In genomic region chr5:158174918-158175663, GRCh38 we compare ENCODE assay signal across 8 cellular contexts.
DNase-seq lines count a peak whose midpoint lies in the region; TF ChIP-seq lines count a peak whose summit lies in the region.

No MANE protein-coding gene starts in this region.

- no peak overlapping the region for H3K4me3 ChIP-seq in endodermal cell (ENCODE audit: low read length)
- H3K4me3 ChIP-seq in mesenchymal stem cell (ENCODE audit: insufficient read depth in 1 of 2, low read depth in 1 of 2, low read length in 2 of 2): no peak overlapping the region

- H3K79me1 ChIP-seq in mesenchymal stem cell (replicated peaks; ENCODE audit: low read length, poor library complexity, severe bottlenecking): no peaks in the 10 kb centered on the region

- no peaks in the 10 kb centered on the region for H3K27me3 ChIP-seq in endodermal cell (ENCODE audit: control insufficient read depth, insufficient read depth, low read length, poor library complexity, severe bottlenecking)
- peaks cover 0 to 20% of the 10 kb centered on the region in 2 experiments for H3K27me3 ChIP-seq in mesenchymal stem cell (ENCODE audit: control insufficient read depth in 1 of 2, insufficient read depth in 1 of 2, low read length in 2 of 2)

- BruUV-seq in Calu3 (replicated peaks; lab: Mats Ljungman, UMichigan): no TSS peak

- H3K27ac Mint-ChIP-seq in Calu3 (ENCODE audit: unreplicated experiment): no peak overlapping the region
- no peak overlapping the region for H3K27ac Mint-ChIP-seq in activated CD4-positive, alpha-beta memory T cell treated with anti-CD3 and anti-CD28 coated beads for 36 hours
- no peak overlapping the region for H3K27ac Mint-ChIP-seq in endodermal cell

- no peak overlapping the region for H2AK5ac ChIP-seq in mesenchymal stem cell (ENCODE audit: low read length, severe bottlenecking)

- CTCF ChIA-PET in Calu3 (lab: Charles Lee): interaction anchor here (0.7 to 1.6 kb wide), 6 partner anchors 13 to 1047 kb away, joined by 3 to 22 read pairs (median 6); no protein-coding TSS in a partner anchor
- CTCF ChIA-PET in activated CD4-positive, alpha-beta memory T cell treated with anti-CD3 and anti-CD28 coated beads for 36 hours (lab: Charles Lee): interaction anchor here (0.6 to 2.9 kb wide), 17 partner anchors 13 to 1142 kb away, joined by 3 to 42 read pairs (median 3); no protein-coding TSS in a partner anchor

- TF ChIP-seq CTCF in Calu3 (IDR thresholded peaks at IDR 0.05; ENCODE audit: unreplicated experiment) (peak; percentile 68), endodermal cell (conservative IDR thresholded peaks at IDR 0.05) (peak; percentile 90)

- no peak overlapping the region for H2BK5ac ChIP-seq in mesenchymal stem cell (ENCODE audit: low read depth, low read length, poor library complexity, severe bottlenecking)

- WGBS in endodermal cell (ENCODE audit: insufficient coverage in 1 of 2, insufficient read length in 1 of 2), 2 experiments: 36 to 42% methylated on average over 6 to 7 of the region's 7 CpGs
- whole genome bisulfite sequencing in mesenchymal stem cell: 36% methylated on average over 7 of the region's 7 CpGs

- H3K23ac ChIP-seq in mesenchymal stem cell (ENCODE audit: low read length in 2 of 2): no peak overlapping the region

- H3K36me3 ChIP-seq in endodermal cell (ENCODE audit: control insufficient read depth, insufficient read depth, low read length): no peaks in the 10 kb centered on the region
- no peaks in the 10 kb centered on the region for H3K36me3 ChIP-seq in mesenchymal stem cell (ENCODE audit: control insufficient read depth in 1 of 2, insufficient read depth in 2 of 2, low read depth in 1 of 2, low read length in 2 of 2)

- H3K9ac ChIP-seq in endodermal cell (ENCODE audit: extremely low read depth, low read length, poor library complexity, severe bottlenecking): no peak overlapping the region
- peak overlapping the region; percentile 55 for H3K9ac ChIP-seq in mesenchymal stem cell (ENCODE audit: low read length)

- H2BK120ac ChIP-seq in mesenchymal stem cell (ENCODE audit: low read depth, low read length): no peak overlapping the region

- H2BK15ac ChIP-seq in mesenchymal stem cell (ENCODE audit: low read depth, poor library complexity, severe bottlenecking): no peak overlapping the region

- DNase-seq in Calu3: peak; percentile 71
- peak; percentile 20 for DNase-seq in GOT3 (lab: John Stamatoyannopoulos, UW)
- DNase-seq in NCI-H345 treated with DMSO at 0.1 percent for 48 hours (lab: John Stamatoyannopoulos, UW; ENCODE audit: unreplicated experiment): peak; percentile 27
- peak; percentile 61 for DNase-seq in activated CD4-positive, alpha-beta memory T cell treated with anti-CD3 and anti-CD28 coated beads for 36 hours
- peak; percentile 96 for DNase-seq in endodermal cell
- DNase-seq in mesenchymal stem cell: peak; percentile 55
- peak; percentile 76 for DNase-seq in stimulated activated CD8-positive, alpha-beta memory T cell treated with anti-CD3 and anti-CD28 coated beads, Interleukin-4, amount 100 ng/mL, for 48 hours
- DNase-seq in cortex of kidney (lab: John Stamatoyannopoulos, UW): no peak

- H3K27ac ChIP-seq in endodermal cell (ENCODE audit: low read depth, low read length): peak overlapping the region; percentile 26
- H3K27ac ChIP-seq in mesenchymal stem cell (ENCODE audit: low read length, poor library complexity, severe bottlenecking): no peak overlapping the region

- no peak overlapping the region for H3K4me2 ChIP-seq in mesenchymal stem cell (ENCODE audit: low read length, poor library complexity, severe bottlenecking)

- H3K4me3 Mint-ChIP-seq in Calu3 (ENCODE audit: low read depth, unreplicated experiment) (no peak overlapping the region), endodermal cell (no peak overlapping the region)
- no peak overlapping the region for H3K4me3 Mint-ChIP-seq in activated CD4-positive, alpha-beta memory T cell treated with anti-CD3 and anti-CD28 coated beads for 36 hours

- no peak overlapping the region for H4K8ac ChIP-seq in mesenchymal stem cell (ENCODE audit: low read length)

- peaks cover 8% of the 10 kb centered on the region for H3K4me1 ChIP-seq in endodermal cell (ENCODE audit: control insufficient read depth, insufficient read depth, low read length)
- peaks cover 8% of the 10 kb centered on the region for H3K4me1 ChIP-seq in mesenchymal stem cell (ENCODE audit: control insufficient read depth, insufficient read depth, low read depth, low read length)

- H3K18ac ChIP-seq in mesenchymal stem cell (ENCODE audit: low read depth in 1 of 2, low read length in 2 of 2): no peak overlapping the region

- H3K14ac ChIP-seq in mesenchymal stem cell (ENCODE audit: low read length in 2 of 2): no peak overlapping the region

- intact Hi-C loops in Calu3 (cut with micrococcal nuclease; ENCODE audit: unreplicated experiment): loop anchor here (1.0 to 10.0 kb wide), 4 partner anchors 410 to 958 kb away; no protein-coding TSS in a partner anchor
- intact Hi-C loops in activated CD4-positive, alpha-beta memory T cell treated with anti-CD3 and anti-CD28 coated beads for 36 hours (cut with micrococcal nuclease): loop anchor here (1.0 to 10.0 kb wide), 3 partner anchors 522 to 960 kb away; no protein-coding TSS in a partner anchor

- H3K27me3 Mint-ChIP-seq in Calu3 (ENCODE audit: unreplicated experiment) (peaks cover 38% of the 10 kb centered on the region), endodermal cell (ENCODE audit: insufficient read depth) (no peaks in the 10 kb centered on the region)
- H3K27me3 Mint-ChIP-seq in activated CD4-positive, alpha-beta memory T cell treated with anti-CD3 and anti-CD28 coated beads for 36 hours: no peaks in the 10 kb centered on the region

- H3K36me3 Mint-ChIP-seq in Calu3 (ENCODE audit: insufficient read depth, unreplicated experiment) (no peaks in the 10 kb centered on the region), endodermal cell (ENCODE audit: low read depth) (no peaks in the 10 kb centered on the region)
- no peaks in the 10 kb centered on the region for H3K36me3 Mint-ChIP-seq in activated CD4-positive, alpha-beta memory T cell treated with anti-CD3 and anti-CD28 coated beads for 36 hours

- no peak overlapping the region for H2BK12ac ChIP-seq in mesenchymal stem cell (ENCODE audit: low read length in 2 of 2)

- no peak overlapping the region for H3K4ac ChIP-seq in mesenchymal stem cell (ENCODE audit: low read depth in 1 of 2, low read length in 2 of 2)

- no peak overlapping the region for H4K91ac ChIP-seq in mesenchymal stem cell (ENCODE audit: low read length)

- H3K4me1 Mint-ChIP-seq in Calu3 (ENCODE audit: low read depth, unreplicated experiment): peaks cover 6% of the 10 kb centered on the region
- H3K4me1 Mint-ChIP-seq in activated CD4-positive, alpha-beta memory T cell treated with anti-CD3 and anti-CD28 coated beads for 36 hours (ENCODE audit: low read depth): no peaks in the 10 kb centered on the region
- peaks cover 48% of the 10 kb centered on the region for H3K4me1 Mint-ChIP-seq in endodermal cell

- POLR2A ChIA-PET in activated CD4-positive, alpha-beta memory T cell treated with anti-CD3 and anti-CD28 coated beads for 36 hours (lab: Charles Lee): no interaction called here

- H3K9me3 ChIP-seq in endodermal cell (ENCODE audit: control insufficient read depth, low read length) (no peaks in the 10 kb centered on the region), mesenchymal stem cell (ENCODE audit: control insufficient read depth, low read length) (no peaks in the 10 kb centered on the region)

- H2AFZ ChIP-seq in mesenchymal stem cell (ENCODE audit: low read depth, low read length): no peak overlapping the region

- H3K9me3 Mint-ChIP-seq in Calu3 (ENCODE audit: low read depth, unreplicated experiment) (no peaks in the 10 kb centered on the region), endodermal cell (no peaks in the 10 kb centered on the region)
- H3K9me3 Mint-ChIP-seq in activated CD4-positive, alpha-beta memory T cell treated with anti-CD3 and anti-CD28 coated beads for 36 hours: no peaks in the 10 kb centered on the region
